In the genomic region with DNA sequence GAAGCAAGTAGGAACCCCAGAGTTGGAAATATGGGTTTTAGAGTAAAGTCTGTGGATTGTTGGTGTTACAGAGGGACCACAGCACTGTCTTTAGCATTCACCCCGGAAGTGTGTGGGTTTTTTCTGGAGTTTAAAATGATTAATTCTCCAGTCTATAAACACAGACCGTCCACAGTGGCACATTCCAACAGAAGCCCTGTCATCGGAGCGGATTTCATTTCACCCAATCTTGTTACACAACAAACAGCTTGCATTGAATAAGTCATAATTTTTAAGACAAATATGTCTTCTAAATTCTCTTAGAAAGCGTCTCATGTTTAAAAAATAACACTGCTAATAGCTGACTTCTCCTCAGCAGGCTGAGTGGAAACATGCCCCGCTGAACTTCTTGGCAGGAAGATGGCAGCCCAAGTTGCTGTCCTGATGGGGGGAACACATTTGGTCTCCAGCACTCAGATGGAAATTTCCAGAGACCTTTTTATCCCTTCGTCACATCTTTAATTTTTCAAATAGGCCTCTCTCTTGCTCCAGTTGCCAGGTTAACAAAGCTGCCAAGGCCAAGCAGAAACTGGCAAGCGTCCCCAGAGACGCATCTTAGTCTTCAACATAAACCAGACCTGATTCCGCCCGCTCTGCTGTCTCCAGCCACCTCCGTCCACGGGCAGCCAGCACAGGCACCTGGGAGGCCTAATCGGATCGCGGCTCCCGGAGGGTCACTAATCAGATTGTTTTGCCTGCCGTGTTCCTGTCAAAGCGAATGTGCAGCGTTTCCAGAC, we compare ENCODE assay signal across 14 cellular contexts. TPM values are rescaled to one million over a fixed set of nuclear protein-coding genes. Genes with fewer than 3 reads are reported as not detected.
DNase-seq lines count a peak whose midpoint lies in the region; ATAC-seq and TF ChIP-seq lines count a peak whose summit lies in the region.
"Had no signal": no experiment of that assay in that cellular context is flagged by ENCODE, and none has a peak within 500 bp of the region (broad histone marks: within the 10 kb centered on the region; RNA-seq: fewer than 3 reads in every experiment).

No MANE protein-coding gene starts in this region.

- no peak overlapping the region for H3K27ac Mint-ChIP-seq in CD14-positive monocyte
- H3K27ac Mint-ChIP-seq: activated CD4-positive, alpha-beta T cell treated with anti-CD3 and anti-CD28 coated beads, Interleukin-2, amount 10 ng/mL, durations not matched to agents 24 days and 14 days; activated T-helper 17 cell treated with anti-CD3 and anti-CD28 coated beads, Interleukin-2, amount 50 U/mL, for 72 hours had no signal

- TF ChIP-seq CTCF in heart right ventricle (IDR thresholded peaks at IDR 0.05) (no peak), uterus (IDR thresholded peaks at IDR 0.05) (no peak), CD14-positive monocyte (IDR thresholded peaks at IDR 0.05) (no peak)

- DNase-seq in Right ventricle myocardium inferior (ENCODE audit: missing footprints): peak; percentile 45
- DNase-seq in heart right ventricle: no peak
- DNase-seq in cerebellar cortex (ENCODE audit: low spot score): peak; percentile 76
- peak; percentile 85 for DNase-seq in mesenteric fat pad (ENCODE audit: low spot score)
- peak; percentile 53 to 55 for DNase-seq in uterus
- DNase-seq in CD14-positive monocyte (ENCODE audit: low spot score): no peak
- DNase-seq in iPS-NIHi7 (ENCODE audit: extremely low spot score): no peak
- DNase-seq in DMS153 treated with DMSO at 0.1 percent for 48 hours (lab: John Stamatoyannopoulos, UW; ENCODE audit: unreplicated experiment): no peak
- DNase-seq: activated CD4-positive, alpha-beta T cell treated with anti-CD3 and anti-CD28 coated beads, Interleukin-2, amount 10 ng/mL, durations not matched to agents 24 days and 14 days; effector memory CD4-positive, alpha-beta T cell; NCI-H2029 treated with DMSO at 0.1 percent for 48 hours; trophoblast cell had no signal

- H3K27me3 ChIP-seq in heart right ventricle (peaks cover 0 to 42% (median 8%) of the 10 kb centered on the region in 7 donors), uterus (no peaks in the 10 kb centered on the region)

- intact Hi-C loops in Right ventricle myocardium inferior (cut with DNase I): no loop called here
- intact Hi-C loops in heart right ventricle (cut with DNase I): no loop called here
- intact Hi-C loops in uterus (cut with DNase I; ENCODE audit: low total_unique reads): no loop called here
- intact Hi-C loops in CD14-positive monocyte (cut with micrococcal nuclease): no loop called here

- H3K9me3 ChIP-seq in heart right ventricle (no peaks in the 10 kb centered on the region), uterus (no peaks in the 10 kb centered on the region)
- H3K9me3 ChIP-seq: left lung had no signal

- TF ChIP-seq POLR2A in uterus (IDR thresholded peaks at IDR 0.05): no peak

- H3K36me3 ChIP-seq in heart right ventricle (no peaks in the 10 kb centered on the region), uterus (no peaks in the 10 kb centered on the region)
- H3K36me3 ChIP-seq: left lung had no signal

- H3K4me3 ChIP-seq in heart right ventricle (no peak overlapping the region), uterus (no peak overlapping the region)
- H3K4me3 ChIP-seq: left lung had no signal

- no peaks in the 10 kb centered on the region for H3K4me1 Mint-ChIP-seq in CD14-positive monocyte
- H3K4me1 Mint-ChIP-seq: activated CD4-positive, alpha-beta T cell treated with anti-CD3 and anti-CD28 coated beads, Interleukin-2, amount 10 ng/mL, durations not matched to agents 24 days and 14 days; activated T-helper 17 cell treated with anti-CD3 and anti-CD28 coated beads, Interleukin-2, amount 50 U/mL, for 72 hours had no signal

- ATAC-seq in Right ventricle myocardium inferior (no peak), heart right ventricle (no peak)
- ATAC-seq: activated T-helper 17 cell treated with anti-CD3 and anti-CD28 coated beads, Interleukin-2, amount 50 U/mL, for 72 hours; left lung had no signal

- H3K9me3 Mint-ChIP-seq in CD14-positive monocyte: peaks cover 0 to 2% (median 0%) of the 10 kb centered on the region in 7 donors
- H3K9me3 Mint-ChIP-seq: activated CD4-positive, alpha-beta T cell treated with anti-CD3 and anti-CD28 coated beads, Interleukin-2, amount 10 ng/mL, durations not matched to agents 24 days and 14 days; activated T-helper 17 cell treated with anti-CD3 and anti-CD28 coated beads, Interleukin-2, amount 50 U/mL, for 72 hours had no signal

- no peak overlapping the region for H3K4me3 Mint-ChIP-seq in CD14-positive monocyte
- H3K4me3 Mint-ChIP-seq: activated CD4-positive, alpha-beta T cell treated with anti-CD3 and anti-CD28 coated beads, Interleukin-2, amount 10 ng/mL, durations not matched to agents 24 days and 14 days; activated T-helper 17 cell treated with anti-CD3 and anti-CD28 coated beads, Interleukin-2, amount 50 U/mL, for 72 hours had no signal

- 70 to 71% methylated on average over 20 of the region's 20 CpGs for WGBS in heart right ventricle, 2 donors

- no peaks in the 10 kb centered on the region for H3K4me1 ChIP-seq in heart right ventricle
- no peaks in the 10 kb centered on the region for H3K4me1 ChIP-seq in uterus
- H3K4me1 ChIP-seq: left lung had no signal

- H3K27me3 Mint-ChIP-seq in CD14-positive monocyte (ENCODE audit: low read depth in 3 of 3): peaks cover 9 to 18% (median 11%) of the 10 kb centered on the region in 3 donors
- H3K27me3 Mint-ChIP-seq: activated T-helper 17 cell treated with anti-CD3 and anti-CD28 coated beads, Interleukin-2, amount 50 U/mL, for 72 hours had no signal

- H3K27ac ChIP-seq in heart right ventricle (no peak overlapping the region), uterus (peak overlapping the region in 1 of 2 donors; percentile 34)
- H3K27ac ChIP-seq: left lung had no signal

- H3K36me3 Mint-ChIP-seq in CD14-positive monocyte: no peaks in the 10 kb centered on the region

RNA-seq across cellular contexts. Expression of gene SLC19A1, which starts 28.8 kb away (rescaled TPM):
- total RNA-seq in Right ventricle myocardium inferior: 8.2 TPM
- total RNA-seq in heart right ventricle: 1 to 10 TPM; 1.5 to 8.5 (median 3.5) TPM
- polyA plus RNA-seq in heart right ventricle: 1 to 10 TPM; 3.8 to 7.2 TPM
- total RNA-seq in mesenteric fat pad: 21.7 TPM
- total RNA-seq in uterus: 10 to 100 TPM in 2 of 4 donors, 1 to 10 TPM in 1, not detected in 1; 7.6 to 12.8 (median 10.3) TPM
- 10 to 100 TPM; 39.9 to 53.0 TPM for polyA plus RNA-seq in CD14-positive monocyte

Comparison
In these comparisons a context has a peak if more than half of its experiments do, and no peak if none do; other contexts are left out.
1. DNase-seq: peak in Right ventricle myocardium inferior (single experiment), cerebellar cortex (single experiment), mesenteric fat pad (single experiment) and uterus (2 of 2); none in heart right ventricle (0 of 2), CD14-positive monocyte (single experiment), iPS-NIHi7 (single experiment) and DMS153 treated with DMSO at 0.1 percent for 48 hours (single experiment).